2 cellular contexts compared by ENCODE assay signal in genomic region chr17:21420503-21421090, GRCh38. TPM values are rescaled to one million over a fixed set of nuclear protein-coding genes. Genes with fewer than 3 reads are reported as not detected.
"Had no signal": no experiment of that assay in that cellular context is flagged by ENCODE, and none has a peak within 500 bp of the region (broad histone marks: within the 10 kb centered on the region; RNA-seq: fewer than 3 reads in every experiment).

No MANE protein-coding gene starts in this region.

RNA-seq across cellular contexts. Expression of gene KCNJ12, which starts 44.4 kb away (rescaled TPM):
- total RNA-seq: HepG2, RPMI7951 had no signal
- polyA plus RNA-seq: HepG2 had no signal
